In the genomic region with DNA sequence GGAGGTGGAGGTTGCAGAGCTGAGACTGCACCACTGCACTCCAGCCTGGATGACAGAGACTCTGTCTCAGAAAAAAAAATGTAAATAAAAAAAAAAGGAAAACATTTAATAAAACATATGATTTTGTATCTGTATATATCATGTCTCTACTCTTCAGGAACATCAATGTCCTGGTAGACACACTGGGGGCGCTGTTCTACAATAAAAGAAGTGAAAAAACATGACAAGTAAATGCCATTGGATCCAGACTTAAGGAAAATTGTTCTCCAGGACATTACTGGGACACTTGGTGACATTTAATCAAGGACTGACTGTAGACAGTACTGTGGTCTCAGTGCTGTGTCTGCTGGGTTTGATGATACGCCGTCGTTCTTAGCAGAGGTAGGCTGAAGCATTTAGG, we compare ENCODE assay signal across 17 cellular contexts. TPM values are rescaled to one million over a fixed set of nuclear protein-coding genes. Genes with fewer than 3 reads are reported as not detected.
DNase-seq lines count a peak whose midpoint lies in the region; ATAC-seq and TF ChIP-seq lines count a peak whose summit lies in the region.
"Had no signal": no experiment of that assay in that cellular context is flagged by ENCODE, and none has a peak within 500 bp of the region (broad histone marks: within the 10 kb centered on the region; RNA-seq: fewer than 3 reads in every experiment).

No MANE protein-coding gene starts in this region.

- in situ Hi-C loops in astrocyte of the cerebellum (cut with HindIII; ENCODE audit: low sequenced_read_pairs) = no loop called here

- TF ChIP-seq RAD21 in Ishikawa (IDR thresholded peaks at IDR 0.05; ENCODE audit: low read depth) = peak; percentile 64

- ATAC-seq in mucosa of descending colon (peak; percentile 34), GM21360 (IDR thresholded peaks at IDR 0.05; ENCODE audit: unreplicated experiment) (no peak), GM19463 (IDR thresholded peaks at IDR 0.05; ENCODE audit: unreplicated experiment) (no peak)
- ATAC-seq: HCT116; stimulated activated naive CD8-positive, alpha-beta T cell treated with anti-CD3 and anti-CD28 coated beads, Interleukin-15, amount 100 ng/mL, for 72 hours had no signal

- H3K27ac Mint-ChIP-seq in activated CD4-positive, alpha-beta T cell treated with anti-CD3 and anti-CD28 coated beads, Interleukin-2, amount 10 ng/mL, durations not matched to agents 24 days and 14 days = no peak overlapping the region
- H3K27ac Mint-ChIP-seq: activated naive CD4-positive, alpha-beta T cell treated with anti-CD3 and anti-CD28 coated beads, Interleukin-2, amount 50 U/mL, for 24 hours; endodermal cell; stimulated activated naive CD8-positive, alpha-beta T cell treated with anti-CD3 and anti-CD28 coated beads, Interleukin-15, amount 100 ng/mL, for 72 hours had no signal

- peaks cover 7% of the 10 kb centered on the region for H3K9me3 Mint-ChIP-seq in activated CD4-positive, alpha-beta T cell treated with anti-CD3 and anti-CD28 coated beads, Interleukin-2, amount 10 ng/mL, durations not matched to agents 24 days and 14 days

- H3K9me3 ChIP-seq in mucosa of descending colon = peaks cover 13% of the 10 kb centered on the region

- peaks cover 6% of the 10 kb centered on the region for H3K27me3 Mint-ChIP-seq in activated CD4-positive, alpha-beta T cell treated with anti-CD3 and anti-CD28 coated beads, Interleukin-2, amount 10 ng/mL, durations not matched to agents 24 days and 14 days

- no peak overlapping the region for H3K4me3 Mint-ChIP-seq in activated CD4-positive, alpha-beta T cell treated with anti-CD3 and anti-CD28 coated beads, Interleukin-2, amount 10 ng/mL, durations not matched to agents 24 days and 14 days
- H3K4me3 Mint-ChIP-seq: activated naive CD4-positive, alpha-beta T cell treated with anti-CD3 and anti-CD28 coated beads, Interleukin-2, amount 50 U/mL, for 24 hours; endodermal cell; stimulated activated naive CD8-positive, alpha-beta T cell treated with anti-CD3 and anti-CD28 coated beads, Interleukin-15, amount 100 ng/mL, for 72 hours had no signal

- intact Hi-C loops in activated CD4-positive, alpha-beta T cell treated with anti-CD3 and anti-CD28 coated beads, Interleukin-2, amount 10 ng/mL, durations not matched to agents 24 days and 14 days (cut with micrococcal nuclease) = no loop called here
- intact Hi-C loops in mucosa of descending colon (cut with DNase I, micrococcal nuclease) = no loop called here

- H3K36me3 ChIP-seq in mucosa of descending colon (ENCODE audit: low read depth) = no peaks in the 10 kb centered on the region
- H3K36me3 ChIP-seq: cardiac muscle cell, WERI-Rb-1 had no signal

- H3K36me3 Mint-ChIP-seq in activated CD4-positive, alpha-beta T cell treated with anti-CD3 and anti-CD28 coated beads, Interleukin-2, amount 10 ng/mL, durations not matched to agents 24 days and 14 days (ENCODE audit: low read depth) = peaks cover 6% of the 10 kb centered on the region

- H3K4me1 Mint-ChIP-seq in activated CD4-positive, alpha-beta T cell treated with anti-CD3 and anti-CD28 coated beads, Interleukin-2, amount 10 ng/mL, durations not matched to agents 24 days and 14 days = no peaks in the 10 kb centered on the region
- H3K4me1 Mint-ChIP-seq: activated naive CD4-positive, alpha-beta T cell treated with anti-CD3 and anti-CD28 coated beads, Interleukin-2, amount 50 U/mL, for 24 hours; endodermal cell; stimulated activated naive CD8-positive, alpha-beta T cell treated with anti-CD3 and anti-CD28 coated beads, Interleukin-15, amount 100 ng/mL, for 72 hours had no signal

- peak; percentile 65 for DNase-seq in activated CD4-positive, alpha-beta T cell treated with anti-CD3 and anti-CD28 coated beads, Interleukin-2, amount 10 ng/mL, durations not matched to agents 24 days and 14 days
- no peak for DNase-seq in activated CD4-positive, alpha-beta T cell treated with anti-CD3 and anti-CD28 coated beads, Interleukin-2, amount 50 U/mL, for 1 hour
- no peak for DNase-seq in astrocyte of the cerebellum (ENCODE audit: low read depth)
- no peak for DNase-seq in mucosa of descending colon
- no peak for DNase-seq in NCI-H1092 (lab: John Stamatoyannopoulos, UW)
- DNase-seq: activated CD8-positive, alpha-beta memory T cell treated with anti-CD3 and anti-CD28 coated beads, Interleukin-2, amount 50 U/mL, for 48 hours; endodermal cell; stimulated activated CD4-positive, alpha-beta T cell treated with anti-CD3 and anti-CD28 coated beads, Interleukin-12 subunit alpha, Interleukin-12 subunit beta, amount 100 ng/mL, for 4 hours; stimulated activated naive CD8-positive, alpha-beta T cell treated with anti-CD3 and anti-CD28 coated beads, Interleukin-15, amount 100 ng/mL, for 72 hours; WERI-Rb-1 had no signal

- no peaks in the 10 kb centered on the region for H3K4me1 ChIP-seq in mucosa of descending colon (ENCODE audit: low read depth)

- no peak overlapping the region for H3K4me3 ChIP-seq in astrocyte of the cerebellum (ENCODE audit: low read depth, low read length)
- no peak overlapping the region for H3K4me3 ChIP-seq in mucosa of descending colon
- H3K4me3 ChIP-seq: cardiac muscle cell, SK-N-MC had no signal

- TF ChIP-seq CTCF in astrocyte of the cerebellum (IDR thresholded peaks at IDR 0.05; ENCODE audit: low read depth, low read length, missing control alignments) (peak; percentile 18), mucosa of descending colon (IDR thresholded peaks at IDR 0.05) (no peak)

- TF ChIP-seq EP300 in Ishikawa (IDR thresholded peaks at IDR 0.05; ENCODE audit: borderline replicate concordance) = no peak

TF ChIP-seq in Ishikawa, 13 proteins besides CTCF, POLR2A, EP300 and RAD21:
- TF ChIP-seq FOXM1 (IDR thresholded peaks at IDR 0.05; ENCODE audit: borderline replicate concordance, low read depth) = no peak
- TF ChIP-seq, protein P1, sequence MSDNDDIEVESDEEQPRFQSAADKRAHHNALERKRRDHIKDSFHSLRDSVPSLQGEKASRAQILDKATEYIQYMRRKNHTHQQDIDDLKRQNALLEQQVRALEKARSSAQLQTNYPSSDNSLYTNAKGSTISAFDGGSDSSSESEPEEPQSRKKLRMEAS (IDR thresholded peaks at IDR 0.05) = no peak
- no peak for TF ChIP-seq ZBTB7A (IDR thresholded peaks at IDR 0.05; ENCODE audit: low read depth)

RNA-seq across cellular contexts. Expression of a gene that starts 15.5 kb away (rescaled TPM):
- 132 and 155 TPM in 2 replicates for total RNA-seq in activated CD4-positive, alpha-beta T cell treated with anti-CD3 and anti-CD28 coated beads, Interleukin-2, amount 10 ng/mL, durations not matched to agents 24 days and 14 days
- total RNA-seq in mucosa of descending colon = 100 to 1,000 TPM in 2 of 3 donors, 10 to 100 TPM in 1; 99.3 to 188 (median 104) TPM

RNA-seq across cellular contexts. Expression of a gene that starts 50.8 kb away (rescaled TPM):
- 38.4 and 41.2 TPM in 2 replicates for total RNA-seq in activated CD4-positive, alpha-beta T cell treated with anti-CD3 and anti-CD28 coated beads, Interleukin-2, amount 10 ng/mL, durations not matched to agents 24 days and 14 days
- 10 to 100 TPM; 29.3 to 47.3 (median 36.5) TPM for total RNA-seq in mucosa of descending colon

RNA-seq across cellular contexts. Expression of a gene that starts 51.1 kb away (rescaled TPM):
- total RNA-seq in activated CD4-positive, alpha-beta T cell treated with anti-CD3 and anti-CD28 coated beads, Interleukin-2, amount 10 ng/mL, durations not matched to agents 24 days and 14 days = 32.1 and 33.9 TPM in 2 replicates
- total RNA-seq in mucosa of descending colon = 10 to 100 TPM; 26.1 to 29.9 (median 28.0) TPM
